10 cellular contexts compared by ENCODE assay signal in the genomic region with DNA sequence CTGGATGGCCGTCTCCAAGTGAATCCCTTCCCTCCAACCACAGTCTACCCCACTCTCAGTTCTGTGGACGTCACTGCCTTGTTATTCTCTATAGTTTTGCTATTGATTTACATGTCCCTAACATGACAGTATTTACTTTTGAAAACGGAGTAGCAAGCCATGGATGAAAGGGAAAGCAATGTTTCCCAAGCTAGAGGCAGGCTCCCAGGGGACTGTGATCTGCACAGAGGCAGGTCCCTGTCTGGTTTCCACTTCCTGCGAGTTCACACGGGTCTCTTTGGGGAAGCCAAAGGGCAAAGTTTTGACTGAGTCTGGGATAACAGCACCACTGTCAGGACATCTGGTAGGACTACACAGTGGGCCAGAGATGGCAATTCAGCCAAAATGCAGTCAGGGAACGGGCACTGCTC. TPM values are rescaled to one million over a fixed set of nuclear protein-coding genes. Genes with fewer than 3 reads are reported as not detected.
DNase-seq lines count a peak whose midpoint lies in the region; ATAC-seq, FAIRE-seq and TF ChIP-seq lines count a peak whose summit lies in the region.
"Had no signal": no experiment of that assay in that cellular context is flagged by ENCODE, and none has a peak within 500 bp of the region (broad histone marks: within the 10 kb centered on the region; RNA-seq: fewer than 3 reads in every experiment).

No MANE protein-coding gene starts in this region.

- peak; percentile 96 for ATAC-seq in GM21825 (IDR thresholded peaks at IDR 0.05; ENCODE audit: unreplicated experiment)
- peak; percentile 100 for ATAC-seq in HepG2
- ATAC-seq in activated T-cell treated with anti-CD3 and anti-CD28 coated beads, Interleukin-2, amount 50 U/mL, for 4 hours = no peak

- H3K27ac ChIP-seq in HepG2 (ENCODE audit: extremely low read length, insufficient read depth, low read length) (no peak overlapping the region), colonic mucosa (no peak overlapping the region)

- H3K27me3 Mint-ChIP-seq in activated T-helper 2 cell treated with anti-CD3 and anti-CD28 coated beads, Interferon-gamma antibody, Interleukin-2, Interleukin-4, amounts not matched to agents 10 μg/mL and 5 μg/mL and 100 μg/mL, durations not matched to agents 14 hours and 24 hours and 36 hours (ENCODE audit: low read depth) = peaks cover 2% of the 10 kb centered on the region
- H3K27me3 Mint-ChIP-seq in activated T-cell treated with anti-CD3 and anti-CD28 coated beads, Interleukin-2, amount 50 U/mL, for 4 hours (ENCODE audit: low read depth) = peaks cover 9% of the 10 kb centered on the region
- H3K27me3 Mint-ChIP-seq in activated CD4-positive, alpha-beta T cell treated with anti-CD3 and anti-CD28 coated beads, Interleukin-2, amount 10 ng/mL, durations not matched to agents 7 days and 5 days = peaks cover 5% of the 10 kb centered on the region

- DNase-seq in GM18507 (ENCODE audit: extremely low spot score, insufficient read length, low read depth) (peak; percentile 32), NAMALWA (ENCODE audit: low spot score) (peak; percentile 13), HepG2 (ENCODE audit: low spot score) (peak; percentile 61), colonic mucosa (no peak)
- DNase-seq in activated T-helper 2 cell treated with anti-CD3 and anti-CD28 coated beads, Interferon-gamma antibody, Interleukin-2, Interleukin-4, amounts not matched to agents 10 μg/mL and 5 μg/mL and 100 μg/mL, durations not matched to agents 14 hours and 24 hours and 36 hours (ENCODE audit: low spot score) = no peak
- DNase-seq in activated T-cell treated with anti-CD3 and anti-CD28 coated beads, Interleukin-2, amount 50 U/mL, for 4 hours = no peak
- no peak for DNase-seq in activated CD4-positive, alpha-beta T cell treated with anti-CD3 and anti-CD28 coated beads, Interleukin-2, amount 10 ng/mL, durations not matched to agents 7 days and 5 days

- CTCF ChIA-PET in HepG2 (lab: Yijun Ruan, JAX; ENCODE audit: low intra/inter-chr PET ratio, low total read pairs) = no interaction called here
- CTCF ChIA-PET in activated CD4-positive, alpha-beta T cell treated with anti-CD3 and anti-CD28 coated beads, Interleukin-2, amount 10 ng/mL, durations not matched to agents 7 days and 5 days (lab: Charles Lee) = no interaction called here

- TF ChIP-seq POLR2A in HepG2 (IDR thresholded peaks at IDR 0.05; ENCODE audit: insufficient read depth in 1 of 2, low read depth in 2 of 2, low read length in 2 of 2) = no peak

- peak; percentile 63 for TF ChIP-seq RAD21 in HepG2 (CRISPR knock-in tag; IDR thresholded peaks at IDR 0.05)

- H4K20me1 ChIP-seq in HepG2 (ENCODE audit: insufficient read depth, low read length) = no peaks in the 10 kb centered on the region

- in situ Hi-C loops in HepG2 (cut with HindIII; ENCODE audit: extremely low pct_ligation_motif_present, low pct_unique_long_range_greater_than_20kb) = no loop called here

- H3K4me1 ChIP-seq in HepG2 (ENCODE audit: insufficient read depth, low read length) = peaks cover 25% of the 10 kb centered on the region
- H3K4me1 ChIP-seq in colonic mucosa = no peaks in the 10 kb centered on the region

- WGBS in HepG2 (ENCODE audit: low lambda C conversion rate) = 3% methylated on average over 4 of the region's 6 CpGs

- no peak overlapping the region for H2AFZ ChIP-seq in HepG2 (ENCODE audit: low read length)

- H3K9me3 ChIP-seq in HepG2 (ENCODE audit: low read length) (no peaks in the 10 kb centered on the region), colonic mucosa (no peaks in the 10 kb centered on the region)

- no peak overlapping the region for H3K4me3 Mint-ChIP-seq in activated T-helper 2 cell treated with anti-CD3 and anti-CD28 coated beads, Interferon-gamma antibody, Interleukin-2, Interleukin-4, amounts not matched to agents 10 μg/mL and 5 μg/mL and 100 μg/mL, durations not matched to agents 14 hours and 24 hours and 36 hours (ENCODE audit: low read depth)
- H3K4me3 Mint-ChIP-seq in activated T-cell treated with anti-CD3 and anti-CD28 coated beads, Interleukin-2, amount 50 U/mL, for 4 hours = no peak overlapping the region
- no peak overlapping the region for H3K4me3 Mint-ChIP-seq in activated CD4-positive, alpha-beta T cell treated with anti-CD3 and anti-CD28 coated beads, Interleukin-2, amount 10 ng/mL, durations not matched to agents 7 days and 5 days
- H3K4me3 Mint-ChIP-seq: IgD-negative memory B cell had no signal

- peaks cover 3% of the 10 kb centered on the region for H3K9me3 Mint-ChIP-seq in activated T-helper 2 cell treated with anti-CD3 and anti-CD28 coated beads, Interferon-gamma antibody, Interleukin-2, Interleukin-4, amounts not matched to agents 10 μg/mL and 5 μg/mL and 100 μg/mL, durations not matched to agents 14 hours and 24 hours and 36 hours
- H3K9me3 Mint-ChIP-seq in activated T-cell treated with anti-CD3 and anti-CD28 coated beads, Interleukin-2, amount 50 U/mL, for 4 hours = no peaks in the 10 kb centered on the region
- no peaks in the 10 kb centered on the region for H3K9me3 Mint-ChIP-seq in activated CD4-positive, alpha-beta T cell treated with anti-CD3 and anti-CD28 coated beads, Interleukin-2, amount 10 ng/mL, durations not matched to agents 7 days and 5 days

- TF ChIP-seq EP300 in HepG2 (IDR thresholded peaks at IDR 0.05; ENCODE audit: low read depth in 2 of 2, low read length in 2 of 2) (no peak), HepG2 (CRISPR knock-in tag; IDR thresholded peaks at IDR 0.05; ENCODE audit: borderline replicate concordance) (no peak)

- intact Hi-C loops in HepG2 (cut with micrococcal nuclease; ENCODE audit: unreplicated experiment) = no loop called here
- intact Hi-C loops in activated T-helper 2 cell treated with anti-CD3 and anti-CD28 coated beads, Interferon-gamma antibody, Interleukin-2, Interleukin-4, amounts not matched to agents 10 μg/mL and 5 μg/mL and 100 μg/mL, durations not matched to agents 14 hours and 24 hours and 36 hours (cut with micrococcal nuclease) = loop anchor here (10.0 kb wide), 1 partner anchor 152 kb away; a partner anchor contains a TSS
- intact Hi-C loops in colonic mucosa (cut with DNase I) = no loop called here

- H3K4me1 Mint-ChIP-seq in activated T-helper 2 cell treated with anti-CD3 and anti-CD28 coated beads, Interferon-gamma antibody, Interleukin-2, Interleukin-4, amounts not matched to agents 10 μg/mL and 5 μg/mL and 100 μg/mL, durations not matched to agents 14 hours and 24 hours and 36 hours (ENCODE audit: low read depth) = peaks cover 3% of the 10 kb centered on the region
- H3K4me1 Mint-ChIP-seq in activated T-cell treated with anti-CD3 and anti-CD28 coated beads, Interleukin-2, amount 50 U/mL, for 4 hours (ENCODE audit: low read depth) = no peaks in the 10 kb centered on the region
- H3K4me1 Mint-ChIP-seq in activated CD4-positive, alpha-beta T cell treated with anti-CD3 and anti-CD28 coated beads, Interleukin-2, amount 10 ng/mL, durations not matched to agents 7 days and 5 days = no peaks in the 10 kb centered on the region

- H3K9ac ChIP-seq in HepG2 (ENCODE audit: insufficient read depth, low read depth, low read length) (no peak overlapping the region), colonic mucosa (ENCODE audit: low read depth in 2 of 2, low read length in 2 of 2) (no peak overlapping the region)

- peak; percentile 79 for TF ChIP-seq CTCF in HepG2 (CRISPR knock-in tag; IDR thresholded peaks at IDR 0.05)
- TF ChIP-seq CTCF in colonic mucosa (IDR thresholded peaks at IDR 0.05) = no peak

- no TSS peak for BruUV-seq in HepG2 (replicated peaks; lab: Mats Ljungman, UMichigan)

- H3K36me3 ChIP-seq in HepG2 (replicated peaks in 1 of 2; ENCODE audit: control insufficient read depth in 1 of 2, insufficient read depth in 2 of 2, low read length in 2 of 2) = no peaks in the 10 kb centered on the region
- H3K36me3 ChIP-seq in colonic mucosa = no peaks in the 10 kb centered on the region

- FAIRE-seq in GM18507 (lab: Jason Lieb, UNC) (peak; percentile 86), HepG2 (lab: Jason Lieb, UNC) (peak; percentile 59)
- FAIRE-seq: colon had no signal

- H3K27me3 ChIP-seq in HepG2 (ENCODE audit: control insufficient read depth in 1 of 2, insufficient read depth in 2 of 2, low read length in 2 of 2) (no peaks in the 10 kb centered on the region), colonic mucosa (no peaks in the 10 kb centered on the region)

- H3K4me3 ChIP-seq in HepG2 (replicated peaks in 1 of 3; ENCODE audit: insufficient read depth in 1 of 3, low read depth in 2 of 3, low read length in 3 of 3) = peak overlapping the region in 2 of 3 experiments; percentile 16 to 29; a peak in 3 of 6 replicates
- H3K4me3 ChIP-seq in colonic mucosa = no peak overlapping the region

- no peak overlapping the region for H3K27ac Mint-ChIP-seq in activated T-helper 2 cell treated with anti-CD3 and anti-CD28 coated beads, Interferon-gamma antibody, Interleukin-2, Interleukin-4, amounts not matched to agents 10 μg/mL and 5 μg/mL and 100 μg/mL, durations not matched to agents 14 hours and 24 hours and 36 hours
- H3K27ac Mint-ChIP-seq in activated CD4-positive, alpha-beta T cell treated with anti-CD3 and anti-CD28 coated beads, Interleukin-2, amount 10 ng/mL, durations not matched to agents 7 days and 5 days = no peak overlapping the region
- H3K27ac Mint-ChIP-seq: IgD-negative memory B cell had no signal

- H3K4me2 ChIP-seq in HepG2 (ENCODE audit: low read depth, low read length) = peak overlapping the region; percentile 55

- POLR2A ChIA-PET in HepG2 (lab: Yijun Ruan, JAX) = no interaction called here
- POLR2A ChIA-PET in activated CD4-positive, alpha-beta T cell treated with anti-CD3 and anti-CD28 coated beads, Interleukin-2, amount 10 ng/mL, durations not matched to agents 7 days and 5 days (lab: Charles Lee) = no interaction called here

- H3K36me3 Mint-ChIP-seq in activated T-helper 2 cell treated with anti-CD3 and anti-CD28 coated beads, Interferon-gamma antibody, Interleukin-2, Interleukin-4, amounts not matched to agents 10 μg/mL and 5 μg/mL and 100 μg/mL, durations not matched to agents 14 hours and 24 hours and 36 hours (ENCODE audit: low read depth) = no peaks in the 10 kb centered on the region
- no peaks in the 10 kb centered on the region for H3K36me3 Mint-ChIP-seq in activated T-cell treated with anti-CD3 and anti-CD28 coated beads, Interleukin-2, amount 50 U/mL, for 4 hours (ENCODE audit: insufficient read depth)
- no peaks in the 10 kb centered on the region for H3K36me3 Mint-ChIP-seq in activated CD4-positive, alpha-beta T cell treated with anti-CD3 and anti-CD28 coated beads, Interleukin-2, amount 10 ng/mL, durations not matched to agents 7 days and 5 days (ENCODE audit: low read depth)
- H3K36me3 Mint-ChIP-seq: IgD-negative memory B cell had no signal

- H3K79me2 ChIP-seq in HepG2 (ENCODE audit: insufficient read depth, low read length) = no peaks in the 10 kb centered on the region

RNA-seq across cellular contexts. Expression of a gene that starts 12.7 kb away (rescaled TPM):
- total RNA-seq in HepG2 (2016; rRNA removed; fragmentation: Illumina TruSeq; extraction: Trizol) = 0.44 TPM in 1 of 2 replicates, not detected in the other
- 0.26 and 0.91 TPM in 2 replicates for total RNA-seq in HepG2 (2016; cell fraction: cytosol; rRNA removed; fragmentation: Illumina TruSeq; extraction: Trizol; ENCODE audit: low read depth)
- 0.24 and 0.28 TPM in 2 replicates for total RNA-seq in HepG2 (2016; cell fraction: insoluble cytoplasmic fraction; rRNA removed; fragmentation: Illumina TruSeq; extraction: Trizol)
- 0.22 and 2.2 TPM in 2 replicates for total RNA-seq in HepG2 (2016; cell fraction: membrane; rRNA removed; fragmentation: Illumina TruSeq; extraction: Trizol)
- 0.28 and 0.53 TPM in 2 replicates for total RNA-seq in HepG2 (2016; cell fraction: nucleus; rRNA removed; fragmentation: Illumina TruSeq; extraction: Trizol)
- polyA plus RNA-seq in HepG2 (2011; rRNA removed) = 0.17 and 0.25 TPM in 2 replicates
- 0.03 and 0.05 TPM in 2 replicates for polyA plus RNA-seq in HepG2 (2011; cell fraction: cytosol; rRNA removed)
- 0.34 and 0.38 TPM in 2 replicates for polyA plus RNA-seq in HepG2 (2011; cell fraction: nucleus; rRNA removed)
- polyA plus RNA-seq in HepG2 (2012) = 0.24 and 0.85 TPM in 2 replicates
- polyA plus RNA-seq in HepG2 (2016; cell fraction: cytosol; fragmentation: Illumina TruSeq; extraction: Trizol; ENCODE audit: low read depth) = 0.10 and 0.20 TPM in 2 replicates
- polyA plus RNA-seq in HepG2 (2016; cell fraction: insoluble cytoplasmic fraction; fragmentation: Illumina TruSeq; extraction: Trizol; ENCODE audit: low read depth) = 0.29 TPM in 1 of 2 replicates, not detected in the other
- polyA plus RNA-seq in HepG2 (2016; cell fraction: membrane; fragmentation: Illumina TruSeq; extraction: Trizol; ENCODE audit: low read depth) = 0.64 TPM in 1 of 2 replicates, not detected in the other
- 0.27 and 1.5 TPM in 2 replicates for polyA plus RNA-seq in HepG2 (2016; cell fraction: nucleus; fragmentation: Illumina TruSeq; extraction: Trizol; ENCODE audit: insufficient read depth, low read depth)
- polyA minus RNA-seq in HepG2 (2011; rRNA and poly(A)+ RNA removed; ENCODE audit: low replicate concordance) = 1.5 and 5.4 TPM in 2 replicates
- polyA minus RNA-seq in HepG2 (2011; cell fraction: cytosol; rRNA and poly(A)+ RNA removed) = not detected in 2 replicates
- 2.0 and 3.2 TPM in 2 replicates for polyA minus RNA-seq in HepG2 (2011; cell fraction: nucleus; rRNA and poly(A)+ RNA removed)
- total RNA-seq in activated T-helper 2 cell treated with anti-CD3 and anti-CD28 coated beads, Interferon-gamma antibody, Interleukin-2, Interleukin-4, amounts not matched to agents 10 μg/mL and 5 μg/mL and 100 μg/mL, durations not matched to agents 14 hours and 24 hours and 36 hours = 0.34 and 0.41 TPM in 2 replicates
- total RNA-seq in activated T-cell treated with anti-CD3 and anti-CD28 coated beads, Interleukin-2, amount 50 U/mL, for 4 hours = under 1 TPM in 2 of 3 donors, not detected in 1; 0.18 to 0.73 TPM
- total RNA-seq in colonic mucosa = not detected
- under 1 TPM; 0.12 to 0.35 TPM for total RNA-seq in activated CD4-positive, alpha-beta T cell treated with anti-CD3 and anti-CD28 coated beads, Interleukin-2, amount 10 ng/mL, durations not matched to agents 7 days and 5 days

RNA-seq across cellular contexts. Expression of a gene that starts 35.6 kb away (rescaled TPM):
- 40.9 and 55.0 TPM in 2 replicates for total RNA-seq in HepG2 (2016; rRNA removed; fragmentation: Illumina TruSeq; extraction: Trizol)
- total RNA-seq in HepG2 (2016; cell fraction: cytosol; rRNA removed; fragmentation: Illumina TruSeq; extraction: Trizol; ENCODE audit: low read depth) = 52.3 and 55.7 TPM in 2 replicates
- 43.2 and 52.1 TPM in 2 replicates for total RNA-seq in HepG2 (2016; cell fraction: insoluble cytoplasmic fraction; rRNA removed; fragmentation: Illumina TruSeq; extraction: Trizol)
- total RNA-seq in HepG2 (2016; cell fraction: membrane; rRNA removed; fragmentation: Illumina TruSeq; extraction: Trizol) = 86.1 and 93.3 TPM in 2 replicates
- 25.0 and 26.1 TPM in 2 replicates for total RNA-seq in HepG2 (2016; cell fraction: nucleus; rRNA removed; fragmentation: Illumina TruSeq; extraction: Trizol)
- 22.0 and 29.2 TPM in 2 replicates for polyA plus RNA-seq in HepG2 (2011; rRNA removed)
- 12.4 and 20.1 TPM in 2 replicates for polyA plus RNA-seq in HepG2 (2011; cell fraction: cytosol; rRNA removed)
- polyA plus RNA-seq in HepG2 (2011; cell fraction: nucleus; rRNA removed) = 8.6 and 10.7 TPM in 2 replicates
- polyA plus RNA-seq in HepG2 (2012) = 27.7 and 28.7 TPM in 2 replicates
- polyA plus RNA-seq in HepG2 (2016; cell fraction: cytosol; fragmentation: Illumina TruSeq; extraction: Trizol; ENCODE audit: low read depth) = 66.1 and 75.8 TPM in 2 replicates
- 58.6 and 61.4 TPM in 2 replicates for polyA plus RNA-seq in HepG2 (2016; cell fraction: insoluble cytoplasmic fraction; fragmentation: Illumina TruSeq; extraction: Trizol; ENCODE audit: low read depth)
- polyA plus RNA-seq in HepG2 (2016; cell fraction: membrane; fragmentation: Illumina TruSeq; extraction: Trizol; ENCODE audit: low read depth) = 84.0 and 89.1 TPM in 2 replicates
- 40.7 and 42.0 TPM in 2 replicates for polyA plus RNA-seq in HepG2 (2016; cell fraction: nucleus; fragmentation: Illumina TruSeq; extraction: Trizol; ENCODE audit: insufficient read depth, low read depth)
- polyA minus RNA-seq in HepG2 (2011; rRNA and poly(A)+ RNA removed; ENCODE audit: low replicate concordance) = 16.4 and 27.7 TPM in 2 replicates
- polyA minus RNA-seq in HepG2 (2011; cell fraction: cytosol; rRNA and poly(A)+ RNA removed) = 9.5 and 10.6 TPM in 2 replicates
- 28.2 and 32.8 TPM in 2 replicates for polyA minus RNA-seq in HepG2 (2011; cell fraction: nucleus; rRNA and poly(A)+ RNA removed)
- total RNA-seq in activated T-helper 2 cell treated with anti-CD3 and anti-CD28 coated beads, Interferon-gamma antibody, Interleukin-2, Interleukin-4, amounts not matched to agents 10 μg/mL and 5 μg/mL and 100 μg/mL, durations not matched to agents 14 hours and 24 hours and 36 hours = 28.5 and 28.9 TPM in 2 replicates
- total RNA-seq in activated T-cell treated with anti-CD3 and anti-CD28 coated beads, Interleukin-2, amount 50 U/mL, for 4 hours = 10 to 100 TPM; 37.1 to 43.4 (median 42.1) TPM
- total RNA-seq in colonic mucosa = 10 to 100 TPM; 20.3 to 22.4 TPM
- 10 to 100 TPM; 16.8 to 19.5 TPM for total RNA-seq in activated CD4-positive, alpha-beta T cell treated with anti-CD3 and anti-CD28 coated beads, Interleukin-2, amount 10 ng/mL, durations not matched to agents 7 days and 5 days

Comparison
In these comparisons a context has a peak if more than half of its experiments do, and no peak if none do; other contexts are left out.
1. DNase-seq: peak in GM18507 (single experiment), NAMALWA (single experiment) and HepG2 (single experiment); none in activated T-helper 2 cell treated with anti-CD3 and anti-CD28 coated beads, Interferon-gamma antibody, Interleukin-2, Interleukin-4, amounts not matched to agents 10 μg/mL and 5 μg/mL and 100 μg/mL, durations not matched to agents 14 hours and 24 hours and 36 hours (single experiment), activated T-cell treated with anti-CD3 and anti-CD28 coated beads, Interleukin-2, amount 50 U/mL, for 4 hours (single experiment), colonic mucosa (single experiment) and activated CD4-positive, alpha-beta T cell treated with anti-CD3 and anti-CD28 coated beads, Interleukin-2, amount 10 ng/mL, durations not matched to agents 7 days and 5 days (single experiment).
2. ATAC-seq: peak in GM21825 (single experiment) and HepG2 (single experiment); none in activated T-cell treated with anti-CD3 and anti-CD28 coated beads, Interleukin-2, amount 50 U/mL, for 4 hours (0 of 2).